Comparison of ENCODE assay signal across 16 cellular contexts in the genomic region with DNA sequence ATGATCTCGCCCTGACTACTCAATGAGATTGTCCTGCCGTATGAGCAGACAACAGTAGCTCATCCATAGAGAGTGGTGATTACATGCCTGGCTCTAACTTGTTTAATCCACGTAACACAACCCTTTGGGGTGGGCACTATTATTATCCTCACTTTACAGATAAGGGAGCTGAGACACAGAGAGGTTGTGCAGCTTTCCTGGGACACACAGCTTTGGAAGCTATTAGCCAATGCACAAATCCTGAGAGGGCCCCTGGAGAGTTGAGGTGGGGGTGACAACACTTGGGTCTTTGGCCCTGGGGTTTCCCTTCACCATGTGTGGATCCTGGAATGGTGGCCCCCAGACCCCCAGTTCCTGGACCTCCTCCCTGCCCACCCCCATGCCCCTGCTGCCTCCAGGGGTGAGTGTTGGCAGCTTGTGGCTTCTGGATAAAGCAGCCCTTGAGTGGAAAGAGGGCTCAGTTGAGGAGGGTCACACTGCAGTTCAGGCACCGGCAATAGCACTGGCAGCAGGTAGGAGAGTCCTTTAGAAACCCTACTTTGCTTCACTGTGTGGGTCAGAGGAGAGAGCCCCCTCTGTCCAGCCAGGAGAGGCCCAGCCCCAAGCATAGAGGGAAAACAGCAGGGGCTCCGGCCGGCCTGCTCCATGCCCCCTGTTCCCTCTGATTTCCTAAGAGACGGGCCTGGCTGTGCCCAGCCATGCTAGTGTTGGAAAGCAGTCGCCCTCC.
A peak's percentile ranks its signal among the peaks of the same experiment; 100 is the strongest.
DNase-seq lines count a peak whose midpoint lies in the region; ATAC-seq and TF ChIP-seq lines count a peak whose summit lies in the region.
"Had no signal": no experiment of that assay in that cellular context is flagged by ENCODE, and none has a peak within 500 bp of the region (broad histone marks: within the 10 kb centered on the region; RNA-seq: fewer than 3 reads in every experiment).

No MANE protein-coding gene starts in this region.

- TF ChIP-seq EP300 in suprapubic skin (IDR thresholded peaks at IDR 0.05), result no peak

- no peak overlapping the region for H3K18ac ChIP-seq in mesenchymal stem cell (ENCODE audit: low read depth in 1 of 2, low read length in 2 of 2)

- peak; percentile 47 for DNase-seq in natural killer cell treated with Interleukin-12 subunit alpha and Interleukin-12 subunit beta and Interleukin-15 and Interleukin-18, amount 100 ng/mL, for 72 hours (ENCODE audit: low spot score)
- no peak for DNase-seq in natural killer cell
- no peak for DNase-seq in mesenchymal stem cell
- DNase-seq in suprapubic skin (ENCODE audit: low spot score in 2 of 2), result no peak
- no peak for DNase-seq in NCI-H2171 (lab: John Stamatoyannopoulos, UW)
- DNase-seq in AG20443 (ENCODE audit: low spot score), result no peak
- DNase-seq: CD4-positive, alpha-beta memory T cell; GF-D8; KBM-7; NCI-H2107; SJCRH30 had no signal

- H3K4me1 Mint-ChIP-seq in natural killer cell treated with Interleukin-12 subunit alpha and Interleukin-12 subunit beta and Interleukin-15 and Interleukin-18, amount 100 ng/mL, for 72 hours (ENCODE audit: low read depth in 2 of 2), result no peaks in the 10 kb centered on the region
- H3K4me1 Mint-ChIP-seq in natural killer cell (no peaks in the 10 kb centered on the region), brain (peaks cover 65% of the 10 kb centered on the region)
- H3K4me1 Mint-ChIP-seq: CD4-positive, alpha-beta memory T cell had no signal

- H3K9me3 ChIP-seq in mesenchymal stem cell (ENCODE audit: control insufficient read depth, low read length) (no peaks in the 10 kb centered on the region), suprapubic skin (no peaks in the 10 kb centered on the region)
- H3K9me3 ChIP-seq: BLaER1, SJCRH30 had no signal

- H3K4me3 Mint-ChIP-seq in natural killer cell treated with Interleukin-12 subunit alpha and Interleukin-12 subunit beta and Interleukin-15 and Interleukin-18, amount 100 ng/mL, for 72 hours, result no peak overlapping the region
- no peak overlapping the region for H3K4me3 Mint-ChIP-seq in natural killer cell
- no peak overlapping the region for H3K4me3 Mint-ChIP-seq in brain
- H3K4me3 Mint-ChIP-seq: CD4-positive, alpha-beta memory T cell had no signal

- H3K79me1 ChIP-seq in mesenchymal stem cell (replicated peaks; ENCODE audit: low read length, poor library complexity, severe bottlenecking), result no peaks in the 10 kb centered on the region

- no peak overlapping the region for H2BK120ac ChIP-seq in mesenchymal stem cell (ENCODE audit: low read depth, low read length)

- H3K4me1 ChIP-seq in mesenchymal stem cell (ENCODE audit: control insufficient read depth, insufficient read depth, low read depth, low read length), result peaks cover 11% of the 10 kb centered on the region
- peaks cover 11% of the 10 kb centered on the region for H3K4me1 ChIP-seq in suprapubic skin
- H3K4me1 ChIP-seq: SJCRH30 had no signal

- H2AK5ac ChIP-seq in mesenchymal stem cell (ENCODE audit: low read length, severe bottlenecking), result no peak overlapping the region

- TF ChIP-seq CTCF in natural killer cell (IDR thresholded peaks at IDR 0.05) (no peak), brain (conservative IDR thresholded peaks at IDR 0.05) (no peak), suprapubic skin (IDR thresholded peaks at IDR 0.05) (no peak)

- H3K4me2 ChIP-seq in mesenchymal stem cell (ENCODE audit: low read length, poor library complexity, severe bottlenecking), result no peak overlapping the region
- H3K4me2 ChIP-seq: BLaER1, PC-9 had no signal

- no peak overlapping the region for H2BK15ac ChIP-seq in mesenchymal stem cell (ENCODE audit: low read depth, poor library complexity, severe bottlenecking)

- no peak overlapping the region for H3K4ac ChIP-seq in mesenchymal stem cell (ENCODE audit: low read depth in 1 of 2, low read length in 2 of 2)

- H2AFZ ChIP-seq in mesenchymal stem cell (ENCODE audit: low read depth, low read length), result no peak overlapping the region
- H2AFZ ChIP-seq: PC-9 had no signal

- intact Hi-C loops in natural killer cell (cut with micrococcal nuclease), result no loop called here

- no peaks in the 10 kb centered on the region for H3K27me3 Mint-ChIP-seq in natural killer cell treated with Interleukin-12 subunit alpha and Interleukin-12 subunit beta and Interleukin-15 and Interleukin-18, amount 100 ng/mL, for 72 hours
- H3K27me3 Mint-ChIP-seq in natural killer cell (ENCODE audit: low read depth in 2 of 2), result no peaks in the 10 kb centered on the region
- H3K27me3 Mint-ChIP-seq in brain, result peaks cover 8% of the 10 kb centered on the region
- H3K27me3 Mint-ChIP-seq: CD4-positive, alpha-beta memory T cell had no signal

- no peak overlapping the region for H4K8ac ChIP-seq in mesenchymal stem cell (ENCODE audit: low read length)

- H3K27ac ChIP-seq in mesenchymal stem cell (ENCODE audit: low read length, poor library complexity, severe bottlenecking), result no peak overlapping the region
- peak overlapping the region; percentile 0 for H3K27ac ChIP-seq in suprapubic skin
- H3K27ac ChIP-seq: BLaER1, PC-9, RWPE1, SJCRH30 had no signal

- ATAC-seq in natural killer cell treated with Interleukin-12 subunit alpha and Interleukin-12 subunit beta and Interleukin-15 and Interleukin-18, amount 100 ng/mL, for 72 hours, result no peak
- ATAC-seq in natural killer cell, result no peak
- ATAC-seq in GM19463 (IDR thresholded peaks at IDR 0.05; ENCODE audit: unreplicated experiment), result no peak

- WGBS in mesenchymal stem cell, result 79% methylated on average over 8 of the region's 8 CpGs
- 63% methylated on average over 3 of the region's 8 CpGs for whole genome bisulfite sequencing in suprapubic skin

- no peaks in the 10 kb centered on the region for H3K9me3 Mint-ChIP-seq in natural killer cell treated with Interleukin-12 subunit alpha and Interleukin-12 subunit beta and Interleukin-15 and Interleukin-18, amount 100 ng/mL, for 72 hours
- no peaks in the 10 kb centered on the region for H3K9me3 Mint-ChIP-seq in natural killer cell
- no peaks in the 10 kb centered on the region for H3K9me3 Mint-ChIP-seq in brain
- H3K9me3 Mint-ChIP-seq: CD4-positive, alpha-beta memory T cell had no signal

- H3K23ac ChIP-seq in mesenchymal stem cell (ENCODE audit: low read length in 2 of 2), result no peak overlapping the region

- H3K27me3 ChIP-seq in mesenchymal stem cell (ENCODE audit: control insufficient read depth in 1 of 2, insufficient read depth in 1 of 2, low read length in 2 of 2) (peaks cover 0 to 11% of the 10 kb centered on the region in 2 experiments), suprapubic skin (no peaks in the 10 kb centered on the region)
- H3K27me3 ChIP-seq: BLaER1, SJCRH30 had no signal

- H2BK5ac ChIP-seq in mesenchymal stem cell (ENCODE audit: low read depth, low read length, poor library complexity, severe bottlenecking), result no peak overlapping the region

- no peak overlapping the region for H3K14ac ChIP-seq in mesenchymal stem cell (ENCODE audit: low read length in 2 of 2)

- H3K9ac ChIP-seq in mesenchymal stem cell (ENCODE audit: low read length), result peak overlapping the region; percentile 29
- H3K9ac ChIP-seq: BLaER1 had no signal

- TF ChIP-seq POLR2A in suprapubic skin (IDR thresholded peaks at IDR 0.05), result no peak

- H3K36me3 ChIP-seq in mesenchymal stem cell (ENCODE audit: control insufficient read depth in 1 of 2, insufficient read depth in 2 of 2, low read depth in 1 of 2, low read length in 2 of 2) (peaks cover 3 to 33% of the 10 kb centered on the region in 2 experiments), suprapubic skin (peaks cover 12% of the 10 kb centered on the region)
- H3K36me3 ChIP-seq: BLaER1, SJCRH30 had no signal

- H4K91ac ChIP-seq in mesenchymal stem cell (ENCODE audit: low read length), result no peak overlapping the region

- H3K4me3 ChIP-seq in mesenchymal stem cell (ENCODE audit: insufficient read depth in 1 of 2, low read depth in 1 of 2, low read length in 2 of 2) (no peak overlapping the region), suprapubic skin (no peak overlapping the region)
- H3K4me3 ChIP-seq: BLaER1, PC-9, SJCRH30 had no signal

- H2BK12ac ChIP-seq in mesenchymal stem cell (ENCODE audit: low read length in 2 of 2), result no peak overlapping the region

- H3K36me3 Mint-ChIP-seq in natural killer cell treated with Interleukin-12 subunit alpha and Interleukin-12 subunit beta and Interleukin-15 and Interleukin-18, amount 100 ng/mL, for 72 hours, result no peaks in the 10 kb centered on the region
- H3K36me3 Mint-ChIP-seq in natural killer cell (no peaks in the 10 kb centered on the region), brain (no peaks in the 10 kb centered on the region)

- no peak overlapping the region for H3K27ac Mint-ChIP-seq in natural killer cell treated with Interleukin-12 subunit alpha and Interleukin-12 subunit beta and Interleukin-15 and Interleukin-18, amount 100 ng/mL, for 72 hours
- no peak overlapping the region for H3K27ac Mint-ChIP-seq in natural killer cell
- peak overlapping the region in 4 of 5 experiments; percentile 88 to 98 (median 92) for H3K27ac Mint-ChIP-seq in brain
- H3K27ac Mint-ChIP-seq: CD4-positive, alpha-beta memory T cell had no signal

Comparison
In these comparisons a context has a peak if more than half of its experiments do, and no peak if none do; other contexts are left out.
1. H3K27ac Mint-ChIP-seq: peak in brain (4 of 5); none in natural killer cell treated with Interleukin-12 subunit alpha and Interleukin-12 subunit beta and Interleukin-15 and Interleukin-18, amount 100 ng/mL, for 72 hours (0 of 2) and natural killer cell (0 of 2).